ENCODE assay signal across 19 cellular contexts in genomic region chr1:55170426-55170825, GRCh38. TPM values are rescaled to one million over a fixed set of nuclear protein-coding genes. Genes with fewer than 3 reads are reported as not detected.
A peak's percentile ranks its signal among the peaks of the same experiment; 100 is the strongest.
DNase-seq lines count a peak whose midpoint lies in the region; ATAC-seq and TF ChIP-seq lines count a peak whose summit lies in the region.
"Had no signal": no experiment of that assay in that cellular context is flagged by ENCODE, and none has a peak within 500 bp of the region (broad histone marks: within the 10 kb centered on the region; RNA-seq: fewer than 3 reads in every experiment).

No MANE protein-coding gene starts in this region.

- POLR2A ChIA-PET in WTC11 (lab: Charles Lee): no interaction called here

- ATAC-seq in WTC11 (no peak), gastrocnemius medialis (peak in 1 of 2 donors; percentile 36), HG03457 (IDR thresholded peaks at IDR 0.05; ENCODE audit: unreplicated experiment) (no peak)
- no peak for ATAC-seq in activated CD4-positive, CD25-positive, alpha-beta regulatory T cell treated with anti-CD3 and anti-CD28 coated beads, Interleukin-2, amount 50 U/mL, for 24 hours
- ATAC-seq: HCT116, Panc1 had no signal

- CTCF ChIA-PET in WTC11 (lab: Charles Lee): no interaction called here

- H3K9me3 ChIP-seq in endodermal cell (ENCODE audit: control insufficient read depth, low read length): no peaks in the 10 kb centered on the region
- H3K9me3 ChIP-seq in gastrocnemius medialis: no peaks in the 10 kb centered on the region
- H3K9me3 ChIP-seq: BLaER1 treated with 17β-estradiol and CSF1 and Interleukin-3, amounts not matched to agents 10 nM and 100 nM; MG63 had no signal

- H3K9ac ChIP-seq in endodermal cell (ENCODE audit: extremely low read depth, low read length, poor library complexity, severe bottlenecking): no peak overlapping the region
- H3K9ac ChIP-seq: BLaER1 treated with 17β-estradiol and CSF1 and Interleukin-3, amounts not matched to agents 10 nM and 100 nM had no signal

- H3K27ac Mint-ChIP-seq in activated naive CD4-positive, alpha-beta T cell treated with anti-CD3 and anti-CD28 coated beads, Interleukin-2, amount 50 U/mL, for 24 hours: peak overlapping the region; percentile 91
- H3K27ac Mint-ChIP-seq in WTC11 (peak overlapping the region; percentile 41), endodermal cell (peak overlapping the region; percentile 15)

- H3K4me1 Mint-ChIP-seq in activated naive CD4-positive, alpha-beta T cell treated with anti-CD3 and anti-CD28 coated beads, Interleukin-2, amount 50 U/mL, for 24 hours: peaks cover 50% of the 10 kb centered on the region
- H3K4me1 Mint-ChIP-seq in WTC11 (peaks cover 46% of the 10 kb centered on the region), endodermal cell (peaks cover under 1% of the 10 kb centered on the region)

- 100% methylated on average over 1 of the region's 1 CpG; no CpG with 5 or more reads in 1 of the 2 experiments for WGBS in endodermal cell (ENCODE audit: insufficient coverage in 1 of 2, insufficient read length in 1 of 2), 2 experiments

- H3K27me3 ChIP-seq in endodermal cell (ENCODE audit: control insufficient read depth, insufficient read depth, low read length, poor library complexity, severe bottlenecking): no peaks in the 10 kb centered on the region
- no peaks in the 10 kb centered on the region for H3K27me3 ChIP-seq in gastrocnemius medialis
- H3K27me3 ChIP-seq: BLaER1 treated with 17β-estradiol and CSF1 and Interleukin-3, amounts not matched to agents 10 nM and 100 nM; MG63 had no signal

- H3K27me3 Mint-ChIP-seq in activated naive CD4-positive, alpha-beta T cell treated with anti-CD3 and anti-CD28 coated beads, Interleukin-2, amount 50 U/mL, for 24 hours: no peaks in the 10 kb centered on the region
- H3K27me3 Mint-ChIP-seq in WTC11 (ENCODE audit: low read depth) (no peaks in the 10 kb centered on the region), endodermal cell (ENCODE audit: insufficient read depth) (no peaks in the 10 kb centered on the region)
- H3K27me3 Mint-ChIP-seq: IgD-negative memory B cell had no signal

- TF ChIP-seq POLR2A in gastrocnemius medialis (IDR thresholded peaks at IDR 0.05): no peak

- TF ChIP-seq CTCF in WTC11 (IDR thresholded peaks at IDR 0.05) (no peak), endodermal cell (conservative IDR thresholded peaks at IDR 0.05) (no peak), gastrocnemius medialis (IDR thresholded peaks at IDR 0.05 in 4 of 5, conservative IDR thresholded peaks at IDR 0.05 in 1 of 5) (no peak)

- no peak overlapping the region for H3K4me3 Mint-ChIP-seq in activated naive CD4-positive, alpha-beta T cell treated with anti-CD3 and anti-CD28 coated beads, Interleukin-2, amount 50 U/mL, for 24 hours
- H3K4me3 Mint-ChIP-seq in WTC11: no peak overlapping the region
- no peak overlapping the region for H3K4me3 Mint-ChIP-seq in endodermal cell
- H3K4me3 Mint-ChIP-seq: IgD-negative memory B cell had no signal

- H3K27ac ChIP-seq in endodermal cell (ENCODE audit: low read depth, low read length) (no peak overlapping the region), gastrocnemius medialis (peak overlapping the region; percentile 12 to 51 (median 32))
- H3K27ac ChIP-seq: BLaER1 treated with 17β-estradiol and CSF1 and Interleukin-3, amounts not matched to agents 10 nM and 100 nM had no signal

- H3K4me1 ChIP-seq in endodermal cell (ENCODE audit: control insufficient read depth, insufficient read depth, low read length) (no peaks in the 10 kb centered on the region), gastrocnemius medialis (peaks cover 19 to 32% of the 10 kb centered on the region in 2 donors)
- H3K4me1 ChIP-seq: BLaER1 treated with 17β-estradiol and CSF1 and Interleukin-3, amounts not matched to agents 10 nM and 100 nM had no signal

- H3K36me3 ChIP-seq in endodermal cell (ENCODE audit: control insufficient read depth, insufficient read depth, low read length) (peaks cover 89% of the 10 kb centered on the region), gastrocnemius medialis (peaks cover 0 to 50% of the 10 kb centered on the region in 2 donors)

- intact Hi-C loops in gastrocnemius medialis (cut with DNase I; ENCODE audit: low total_unique reads): no loop called here

- H3K9me3 Mint-ChIP-seq in activated naive CD4-positive, alpha-beta T cell treated with anti-CD3 and anti-CD28 coated beads, Interleukin-2, amount 50 U/mL, for 24 hours: no peaks in the 10 kb centered on the region
- H3K9me3 Mint-ChIP-seq in WTC11: no peaks in the 10 kb centered on the region
- H3K9me3 Mint-ChIP-seq in endodermal cell: no peaks in the 10 kb centered on the region
- H3K9me3 Mint-ChIP-seq: IgD-negative memory B cell had no signal

- H3K4me3 ChIP-seq in endodermal cell (ENCODE audit: low read length) (no peak overlapping the region), gastrocnemius medialis (no peak overlapping the region)
- H3K4me3 ChIP-seq: BLaER1 treated with 17β-estradiol and CSF1 and Interleukin-3, amounts not matched to agents 10 nM and 100 nM; MG63 had no signal

- H3K36me3 Mint-ChIP-seq in activated naive CD4-positive, alpha-beta T cell treated with anti-CD3 and anti-CD28 coated beads, Interleukin-2, amount 50 U/mL, for 24 hours: peaks cover 22% of the 10 kb centered on the region
- H3K36me3 Mint-ChIP-seq in WTC11: peaks cover 5% of the 10 kb centered on the region; the same call in 1 of the 2 replicates
- H3K36me3 Mint-ChIP-seq in endodermal cell (ENCODE audit: low read depth): peaks cover 49% of the 10 kb centered on the region

- in situ Hi-C loops in gastrocnemius medialis (cut with MboI; ENCODE audit: low sequenced_read_pairs in 4 of 4): no loop called here

- DNase-seq in activated naive CD4-positive, alpha-beta T cell (lab: John Stamatoyannopoulos, UW): no peak
- DNase-seq in WTC11 (ENCODE audit: low spot score) (no peak), endodermal cell (no peak), gastrocnemius medialis (no peak)
- DNase-seq: GOT3, Karpas-422, MG63, NCI-H1048, NCI-H1436, NCI-H1930, NCI-H446 treated with DMSO at 0.1 percent for 48 hours, NCI-H69 had no signal

TF ChIP-seq in WTC11, 78 proteins besides CTCF, POLR2A, EP300 and RAD21:
- TF ChIP-seq, protein P1, sequence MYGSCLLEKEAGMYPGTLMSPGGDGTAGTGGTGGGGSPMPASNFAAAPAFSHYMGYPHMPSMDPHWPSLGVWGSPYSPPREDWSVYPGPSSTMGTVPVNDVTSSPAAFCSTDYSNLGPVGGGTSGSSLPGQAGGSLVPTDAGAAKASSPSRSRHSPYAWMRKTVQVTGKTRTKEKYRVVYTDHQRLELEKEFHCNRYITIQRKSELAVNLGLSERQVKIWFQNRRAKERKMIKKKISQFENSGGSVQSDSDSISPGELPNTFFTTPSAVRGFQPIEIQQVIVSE (CRISPR knock-in tag; IDR thresholded peaks at IDR 0.05; ENCODE audit: borderline replicate concordance): no peak
- TF ChIP-seq ZNF671 (CRISPR knock-in tag; IDR thresholded peaks at IDR 0.05): no peak
- no peak for TF ChIP-seq ESRRA (CRISPR knock-in tag; IDR thresholded peaks at IDR 0.05; ENCODE audit: borderline replicate concordance)
TF ChIP-seq in WTC11: peak in this region for 0.

RNA-seq across cellular contexts. Expression of gene USP24, which starts 44.7 kb away (rescaled TPM):
- 35.4 to 40.9 TPM (median 37.2 TPM) in 3 replicates for total RNA-seq in WTC11 (2021)
- total RNA-seq in endodermal cell: 10 to 100 TPM; 68.2 to 71.5 TPM
- polyA plus RNA-seq in endodermal cell (2013, experiment 1 of 2): 24.7 TPM
- 24.5 TPM for polyA plus RNA-seq in endodermal cell (2013, experiment 2 of 2)
- 100 to 1,000 TPM in 1 of 4 donors, 10 to 100 TPM in 3; 77.3 to 102 (median 90.8) TPM for total RNA-seq in gastrocnemius medialis

Comparison
In these comparisons a context has a peak if more than half of its experiments do, and no peak if none do; other contexts are left out.
1. H3K27ac Mint-ChIP-seq: peak in every context shown above with its lines; median percentile 91 in activated naive CD4-positive, alpha-beta T cell treated with anti-CD3 and anti-CD28 coated beads, Interleukin-2, amount 50 U/mL, for 24 hours; 41 in WTC11; 15 in endodermal cell.